Comparison of ENCODE assay signal across 17 cellular contexts in genomic region chr12:30700216-30700900, GRCh38.
"Had no signal": no experiment of that assay in that cellular context is flagged by ENCODE, and none has a peak within 500 bp of the region (broad histone marks: within the 10 kb centered on the region; RNA-seq: fewer than 3 reads in every experiment).

No MANE protein-coding gene starts in this region.

- ATAC-seq: activated CD8-positive, alpha-beta memory T cell treated with anti-CD3 and anti-CD28 coated beads, Interleukin-2, amount 10 ng/mL, durations not matched to agents 7 days and 5 days; activated naive CD4-positive, alpha-beta T cell treated with anti-CD3 and anti-CD28 coated beads, Interleukin-2, amount 50 U/mL, for 72 hours; esophagus mucosa; gastrocnemius medialis; stimulated activated memory B cell treated with anti-CD40 and anti-IgM and Interleukin-4, amounts not matched to agents 10 μg/mL and 1 μg/mL and 100 μg/mL, for 72 hours had no signal

- H2AFZ ChIP-seq: parathyroid adenoma had no signal

- H3K4me3 ChIP-seq: gastrocnemius medialis, left ventricle myocardium inferior, right atrium auricular region, transverse colon had no signal

- H3K36me3 ChIP-seq: gastrocnemius medialis, left ventricle myocardium inferior, right atrium auricular region, transverse colon had no signal

- FAIRE-seq: keratinocyte had no signal

- DNase-seq: activated CD4-positive, alpha-beta T cell treated with anti-CD3 and anti-CD28 coated beads for 1 hour; activated CD4-positive, alpha-beta T cell treated with anti-CD3 and anti-CD28 coated beads, Interleukin-2, amount 50 U/mL, for 48 hours; activated CD8-positive, alpha-beta memory T cell treated with anti-CD3 and anti-CD28 coated beads, Interleukin-2, amount 10 ng/mL, durations not matched to agents 7 days and 5 days; activated effector memory CD4-positive, alpha-beta T cell treated with anti-CD3 and anti-CD28 coated beads, Interleukin-2, amount 50 U/mL, for 16 hours; activated T-cell treated with anti-CD3 and anti-CD28 coated beads, Interleukin-2, amount 50 U/mL, for 24 hours; amniotic stem cell; gastrocnemius medialis; left ventricle myocardium inferior; mesenchymal stem cell; stimulated activated CD4-positive, alpha-beta T cell treated with anti-CD3 and anti-CD28 coated beads, Interleukin-1b, Interleukin-23, amount 100 ng/mL, for 48 hours; transverse colon had no signal

- H3K27me3 ChIP-seq: gastrocnemius medialis, right atrium auricular region, transverse colon had no signal

- H3K9ac ChIP-seq: parathyroid adenoma had no signal

- H3K9me3 ChIP-seq: gastrocnemius medialis, left ventricle myocardium inferior, right atrium auricular region, transverse colon had no signal

- H3K27ac ChIP-seq: gastrocnemius medialis, left ventricle myocardium inferior, parathyroid adenoma, right atrium auricular region, transverse colon had no signal

- H3K79me2 ChIP-seq: parathyroid adenoma had no signal
